8 cellular contexts compared by ENCODE assay signal in the genomic region with DNA sequence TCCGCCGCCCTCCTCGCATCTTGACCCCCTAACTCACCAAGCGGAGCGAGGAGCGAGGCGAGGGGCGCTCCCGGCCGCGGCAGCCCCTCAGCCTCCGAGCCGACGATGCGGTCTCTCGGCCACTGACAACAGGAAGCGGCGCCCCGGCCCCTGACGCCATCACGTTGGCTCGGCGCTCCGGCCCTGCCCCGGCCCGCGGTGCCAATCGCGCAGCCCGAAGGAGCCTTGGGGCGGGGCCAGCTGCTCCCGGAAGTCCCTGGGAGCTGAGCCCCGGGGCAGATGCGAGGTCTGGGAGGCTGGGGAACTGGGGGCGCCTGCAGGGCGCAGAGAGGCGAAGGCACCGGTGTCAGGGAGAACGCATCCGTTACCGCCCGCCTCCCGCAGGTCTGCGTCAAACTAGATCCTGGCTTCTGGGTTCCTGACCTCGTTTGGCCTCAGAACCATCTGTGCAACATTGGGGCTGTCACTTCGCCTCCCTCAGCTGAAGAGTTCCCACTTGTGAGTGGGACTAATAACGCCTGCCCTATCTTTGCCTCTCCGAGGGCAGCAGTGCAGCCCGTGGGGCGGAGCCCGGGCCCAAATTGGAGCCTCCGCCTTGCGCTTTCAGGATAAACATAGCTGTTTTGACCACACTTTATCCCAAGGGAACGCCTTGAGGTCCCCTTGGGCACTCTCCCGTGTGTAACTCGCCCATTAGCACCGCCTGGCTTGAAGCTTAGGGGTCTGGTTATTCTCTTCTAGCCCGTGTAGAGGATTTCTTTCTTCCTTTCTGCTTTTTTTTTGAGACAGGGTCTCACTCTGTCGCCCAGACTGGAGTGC. TPM values are rescaled to one million over a fixed set of nuclear protein-coding genes. Genes with fewer than 3 reads are reported as not detected.
A peak's percentile ranks its signal among the peaks of the same experiment; 100 is the strongest.
DNase-seq lines count a peak whose midpoint lies in the region; ATAC-seq and TF ChIP-seq lines count a peak whose summit lies in the region.
"Not testable (repeated sequence)": the region's sequence is repeated elsewhere in the genome, so short reads cannot be mapped to it uniquely, and the experiment has no call there.

A gene (minus strand): TSS at position 107 of the 819 bp plus-strand sequence. CDS start 8,237 bp downstream, outside the sequence.

- H2AFZ ChIP-seq in SU-DHL-6 (ENCODE audit: low read depth, low read length, severe bottlenecking), result peak within 1 kb of the TSS; percentile 82

- peak within 1 kb of the TSS; percentile 75 for H3K4me3 ChIP-seq in SU-DHL-6 (ENCODE audit: insufficient read depth, low read length, poor library complexity, severe bottlenecking)

- not testable (repeated sequence) for H4K20me1 ChIP-seq in SU-DHL-6 (ENCODE audit: low read depth, low read length)

- not testable (repeated sequence) for H3K9me3 ChIP-seq in SU-DHL-6 (ENCODE audit: insufficient read depth, low read length)

- H3K9me3 Mint-ChIP-seq in activated naive CD8-positive, alpha-beta T cell (ENCODE audit: low read depth), result not testable (repeated sequence)

- not testable (repeated sequence) for H3K27me3 ChIP-seq in SU-DHL-6 (ENCODE audit: low read length)

- H3K9me2 ChIP-seq in SU-DHL-6 (replicated peaks; ENCODE audit: insufficient read depth, low read length), result not testable (repeated sequence)

- 0 out of 2 replicates have a peak within 1 kb of the TSS, but pooled peaks have one; percentile 19 for H3K27ac ChIP-seq in SU-DHL-6 (ENCODE audit: low read depth, low read length)

- not testable (repeated sequence) for H3K27me3 Mint-ChIP-seq in activated naive CD8-positive, alpha-beta T cell

- H3F3A ChIP-seq in SU-DHL-6 (ENCODE audit: insufficient read depth), result not testable (repeated sequence)

- H3K36me3 Mint-ChIP-seq in activated naive CD8-positive, alpha-beta T cell, result not testable (repeated sequence)

- peaks cover 24% of the 10 kb centered on the region for H3K4me1 Mint-ChIP-seq in activated naive CD8-positive, alpha-beta T cell (ENCODE audit: low read depth)

- TF ChIP-seq CTCF in GM10266 (IDR thresholded peaks at IDR 0.05; ENCODE audit: control insufficient read depth, insufficient read depth, low read depth, missing control alignments); SU-DHL-6 (IDR thresholded peaks at IDR 0.05; ENCODE audit: insufficient read depth, low read length, poor library complexity, severe bottlenecking); omental fat pad (IDR thresholded peaks at IDR 0.05): not testable (repeated sequence)

- H3K27ac Mint-ChIP-seq in activated naive CD8-positive, alpha-beta T cell, result peak within 1 kb of the TSS; percentile 90

- peak; percentile 94 for ATAC-seq in HG02610 (IDR thresholded peaks at IDR 0.05; ENCODE audit: unreplicated experiment)
- ATAC-seq in omental fat pad (ENCODE audit: low FRiP score), result peak; percentile 89

- H3K9ac ChIP-seq in SU-DHL-6 (ENCODE audit: low read length), result peak within 1 kb of the TSS; percentile 73

- peak within 1 kb of the TSS; percentile 94 for H3K4me3 Mint-ChIP-seq in activated naive CD8-positive, alpha-beta T cell

- DNase-seq in GM10266 (ENCODE audit: extremely low spot score) (peak; percentile 83), NCI-H1092 (lab: John Stamatoyannopoulos, UW) (peak; percentile 37), glomerular visceral epithelial cell (ENCODE audit: extremely low spot score) (peak; percentile 74), omental fat pad (ENCODE audit: low spot score) (peak; percentile 44), superior temporal gyrus (ENCODE audit: extremely low spot score) (peak; percentile 74)

- H3K36me3 ChIP-seq in SU-DHL-6 (ENCODE audit: low read length), result not testable (repeated sequence)

- H3K79me2 ChIP-seq in SU-DHL-6 (ENCODE audit: insufficient read depth, low read length), result not testable (repeated sequence)

- H3K4me2 ChIP-seq in SU-DHL-6 (ENCODE audit: low read depth, low read length, poor library complexity, severe bottlenecking), result peak within 1 kb of the TSS; percentile 63

RNA-seq across cellular contexts. Expression of the gene that starts here (rescaled TPM):
- total RNA-seq in omental fat pad, result 10 to 100 TPM; 44.0 to 68.9 (median 53.2) TPM

Comparison
In these comparisons a context has a peak if more than half of its experiments do, and no peak if none do; other contexts are left out.
1. Peak in every context shown above with its lines: DNase-seq, ATAC-seq, H3K4me3 ChIP-seq and H3K27ac ChIP-seq.